In genomic region chr10:106479619-106480018, GRCh38 we compare ENCODE assay signal across 32 cellular contexts.
"Had no signal": no experiment of that assay in that cellular context is flagged by ENCODE, and none has a peak within 500 bp of the region (broad histone marks: within the 10 kb centered on the region; RNA-seq: fewer than 3 reads in every experiment).

No MANE protein-coding gene starts in this region.

- DNase-seq: activated B cell treated with CpG ODN at 0.5 μM for 24 hours; activated CD4-positive, alpha-beta memory T cell treated with anti-CD3 and anti-CD28 coated beads, Interleukin-2, amount 10 ng/mL, durations not matched to agents 7 days and 5 days; activated CD4-positive, alpha-beta T cell treated with anti-CD3 and anti-CD28 coated beads for 48 hours; activated CD8-positive, alpha-beta memory T cell treated with anti-CD3 and anti-CD28 coated beads, Interleukin-2, amount 50 U/mL, for 48 hours; activated gamma-delta T cell; activated naive CD4-positive, alpha-beta T cell; activated naive CD4-positive, alpha-beta T cell treated with anti-CD3 and anti-CD28 coated beads, Interleukin-2, amount 10 ng/mL, durations not matched to agents 7 days and 5 days; activated naive CD8-positive, alpha-beta T cell treated with anti-CD3 and anti-CD28 coated beads, Interleukin-2, amount 10 ng/mL, durations not matched to agents 7 days and 5 days; activated T-cell treated with anti-CD3 and anti-CD28 coated beads for 4 hours; activated T-cell treated with anti-CD3 and anti-CD28 coated beads, Interleukin-2, amount 50 U/mL, for 24 hours; activated T-cell treated with anti-CD3 and anti-CD28 coated beads, Interleukin-2, amount 50 U/mL, for 72 hours; amniotic stem cell; anterior cingulate cortex; body of pancreas; dorsolateral prefrontal cortex; effector memory CD8-positive, alpha-beta T cell; esophagus squamous epithelium; foreskin keratinocyte; gastrocnemius medialis; glutamatergic neuron; heart left ventricle; hypothalamus; T-helper 1 cell; T-helper 17 cell; T1000; WERI-Rb-1 had no signal

- H3K9me3 ChIP-seq: body of pancreas, breast epithelium, esophagus squamous epithelium, gastrocnemius medialis, heart left ventricle had no signal

- H3K27me3 ChIP-seq: body of pancreas, breast epithelium, cardiac muscle cell, dorsolateral prefrontal cortex, esophagus squamous epithelium, foreskin keratinocyte, gastrocnemius medialis, heart left ventricle had no signal

- H3K36me3 ChIP-seq: breast epithelium, cardiac muscle cell, esophagus squamous epithelium, gastrocnemius medialis, heart left ventricle, WERI-Rb-1 had no signal

- H3K27ac ChIP-seq: body of pancreas, breast epithelium, cardiac muscle cell, coronary artery, dorsolateral prefrontal cortex, epithelial cell of prostate, esophagus squamous epithelium, foreskin keratinocyte, gastrocnemius medialis, heart left ventricle, WERI-Rb-1 had no signal

- H3K4me3 ChIP-seq: body of pancreas, breast epithelium, cardiac muscle cell, coronary artery, dorsolateral prefrontal cortex, esophagus squamous epithelium, gastrocnemius medialis, heart left ventricle had no signal

- ATAC-seq: activated CD4-positive, CD25-positive, alpha-beta regulatory T cell treated with anti-CD3 and anti-CD28 coated beads, Interleukin-2, amount 50 U/mL, for 24 hours; activated naive CD4-positive, alpha-beta T cell treated with anti-CD3 and anti-CD28 coated beads, Interleukin-2, amount 50 U/mL, for 72 hours; activated T-cell treated with anti-CD3 and anti-CD28 coated beads, Interleukin-2, amount 50 U/mL, for 72 hours; body of pancreas; effector memory CD8-positive, alpha-beta T cell; foreskin keratinocyte; gastrocnemius medialis; heart left ventricle; T-helper 17 cell had no signal

- H3K4me1 ChIP-seq: body of pancreas, breast epithelium, esophagus squamous epithelium, foreskin keratinocyte, gastrocnemius medialis, heart left ventricle had no signal
